ENCODE assay signal across 10 cellular contexts in the genomic region with DNA sequence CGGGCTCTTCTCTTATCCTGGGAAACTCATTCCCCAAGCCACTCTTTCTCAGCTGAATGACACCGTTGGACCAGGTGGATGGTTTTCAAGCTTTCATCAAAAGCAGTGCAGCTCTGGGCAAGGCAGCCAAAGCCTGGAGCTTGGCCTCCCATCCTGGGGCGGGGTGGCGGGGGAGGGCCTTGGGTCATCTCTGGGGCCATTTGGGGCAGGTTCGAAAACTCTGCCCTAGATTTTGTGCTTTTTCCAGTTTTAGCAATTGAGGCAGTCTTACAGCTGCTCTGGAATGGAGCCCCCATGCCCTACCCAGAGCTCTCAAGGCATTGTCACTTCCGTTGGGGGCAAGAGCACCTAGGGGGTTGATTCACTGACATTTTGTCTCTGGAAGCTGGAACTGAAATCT. TPM values are rescaled to one million over a fixed set of nuclear protein-coding genes. Genes with fewer than 3 reads are reported as not detected.
DNase-seq lines count a peak whose midpoint lies in the region; ATAC-seq, FAIRE-seq and TF ChIP-seq lines count a peak whose summit lies in the region.
"Had no signal": no experiment of that assay in that cellular context is flagged by ENCODE, and none has a peak within 500 bp of the region (broad histone marks: within the 10 kb centered on the region; RNA-seq: fewer than 3 reads in every experiment).

No MANE protein-coding gene starts in this region.

- H3K14ac ChIP-seq in trophoblast cell (ENCODE audit: low read length): no peak overlapping the region

- H3K79me2 ChIP-seq in Loucy (ENCODE audit: insufficient read depth, low read length): peaks cover 97% of the 10 kb centered on the region
- peaks cover 96% of the 10 kb centered on the region for H3K79me2 ChIP-seq in fibroblast of lung (ENCODE audit: control insufficient read depth, insufficient read depth, low read length)
- H3K79me2 ChIP-seq in trophoblast cell (ENCODE audit: control insufficient read depth, insufficient read depth, low read length, poor library complexity): peaks cover 26% of the 10 kb centered on the region

- no peak overlapping the region for H2BK120ac ChIP-seq in trophoblast cell (ENCODE audit: insufficient read depth, low read length, poor library complexity)

- H3K23ac ChIP-seq in trophoblast cell (ENCODE audit: low read length): no peak overlapping the region

- no peaks in the 10 kb centered on the region for H3K79me1 ChIP-seq in trophoblast cell (ENCODE audit: low read length)

- no peaks in the 10 kb centered on the region for H3K9me3 ChIP-seq in BLaER1
- H3K9me3 ChIP-seq in Loucy (ENCODE audit: insufficient read depth, low read depth, low read length): no peaks in the 10 kb centered on the region
- no peaks in the 10 kb centered on the region for H3K9me3 ChIP-seq in fibroblast of lung (ENCODE audit: control insufficient read depth, insufficient read depth, low read depth, low read length)
- peaks cover 1% of the 10 kb centered on the region for H3K9me3 ChIP-seq in trophoblast cell (ENCODE audit: insufficient read depth, low read depth, low read length)

- H3K27me3 ChIP-seq in BLaER1: no peaks in the 10 kb centered on the region
- no peaks in the 10 kb centered on the region for H3K27me3 ChIP-seq in Loucy (ENCODE audit: insufficient read depth, low read length, poor library complexity, severe bottlenecking)
- no peaks in the 10 kb centered on the region for H3K27me3 ChIP-seq in fibroblast of lung (ENCODE audit: control insufficient read depth, insufficient read depth, low read length)
- no peaks in the 10 kb centered on the region for H3K27me3 ChIP-seq in trophoblast cell (ENCODE audit: insufficient read depth, low read length)

- H4K8ac ChIP-seq in trophoblast cell (ENCODE audit: low read depth, low read length): no peak overlapping the region

- no peak for FAIRE-seq in RCC 7860 (lab: Jason Lieb, UNC)

- H3F3A ChIP-seq in Loucy (ENCODE audit: low read depth): no peaks in the 10 kb centered on the region

- H3K4me1 ChIP-seq in BLaER1: peaks cover 100% of the 10 kb centered on the region
- peaks cover 52% of the 10 kb centered on the region for H3K4me1 ChIP-seq in Loucy (ENCODE audit: insufficient read depth, low read length, poor library complexity, severe bottlenecking)
- peaks cover 36% of the 10 kb centered on the region for H3K4me1 ChIP-seq in fibroblast of lung (ENCODE audit: control insufficient read depth, extremely low read depth, insufficient read depth, low read length)
- peaks cover 6 to 25% of the 10 kb centered on the region in 2 experiments for H3K4me1 ChIP-seq in trophoblast cell (ENCODE audit: control insufficient read depth in 1 of 2, insufficient read depth in 2 of 2, low read length in 2 of 2)

- H3K4ac ChIP-seq in trophoblast cell (ENCODE audit: low read depth, low read length): peak overlapping the region; percentile 90

- no peak for DNase-seq in fibroblast of lung (ENCODE audit: low read depth in 2 of 2)
- DNase-seq in trophoblast cell: no peak
- DNase-seq in SKM-1 treated with dmso at 0.1 percent for 144 hours (lab: John Stamatoyannopoulos, UW; ENCODE audit: unreplicated experiment): no peak
- DNase-seq in NCI-H1092 treated with DMSO at 0.1 percent for 48 hours (lab: John Stamatoyannopoulos, UW): no peak
- DNase-seq in RCC 7860 (ENCODE audit: low spot score): no peak
- DNase-seq: NCI-H446; stimulated activated naive B cell treated with anti-CD40 and anti-IgM and Interleukin-4, amounts not matched to agents 10 μg/mL and 1 μg/mL and 100 μg/mL, for 72 hours had no signal

- H4K20me1 ChIP-seq in BLaER1 (peaks cover 97% of the 10 kb centered on the region), Loucy (ENCODE audit: insufficient read depth, low read length, poor library complexity, severe bottlenecking) (peaks cover 70% of the 10 kb centered on the region), fibroblast of lung (ENCODE audit: control insufficient read depth, extremely low read depth, insufficient read depth, low read length) (no peaks in the 10 kb centered on the region)

- no peaks in the 10 kb centered on the region for H3K9me2 ChIP-seq in Loucy (replicated peaks; ENCODE audit: low read depth, low read length)

- no CpG with 5 or more reads among the region's 6 CpGs for WGBS in trophoblast cell (ENCODE audit: extremely low coverage, insufficient coverage, insufficient read length)

- H3K36me3 ChIP-seq in BLaER1 (peaks cover 3% of the 10 kb centered on the region; the same call in 1 of the 2 replicates), Loucy (ENCODE audit: insufficient read depth, low read length) (peaks cover 9% of the 10 kb centered on the region; the same call in 1 of the 2 replicates), fibroblast of lung (ENCODE audit: control insufficient read depth, insufficient read depth, low read length) (peaks cover 2% of the 10 kb centered on the region), trophoblast cell (ENCODE audit: control insufficient read depth in 1 of 2, insufficient read depth in 2 of 2, low read length in 2 of 2) (peaks cover 8 to 11% of the 10 kb centered on the region in 2 experiments)

- H3K9ac ChIP-seq in BLaER1: peak overlapping the region; percentile 74
- H3K9ac ChIP-seq in Loucy (ENCODE audit: low read depth, low read length, poor library complexity, severe bottlenecking): no peak overlapping the region
- no peak overlapping the region for H3K9ac ChIP-seq in fibroblast of lung (ENCODE audit: insufficient read depth, low read length)
- H3K9ac ChIP-seq in trophoblast cell (ENCODE audit: low read length): no peak overlapping the region

- no peak overlapping the region for H2BK12ac ChIP-seq in trophoblast cell (ENCODE audit: low read length)

- no peak overlapping the region for H4K12ac ChIP-seq in trophoblast cell (ENCODE audit: low read depth, low read length)

- H3K18ac ChIP-seq in trophoblast cell (ENCODE audit: low read length): no peak overlapping the region

- H4K91ac ChIP-seq in trophoblast cell (ENCODE audit: low read depth, low read length): no peak overlapping the region

- H3K4me2 ChIP-seq in BLaER1 (peak overlapping the region; percentile 96), Loucy (ENCODE audit: low read depth, low read length, poor library complexity, severe bottlenecking) (peak overlapping the region; percentile 27), fibroblast of lung (ENCODE audit: extremely low read depth, insufficient read depth, low read length) (peak overlapping the region; percentile 52), trophoblast cell (ENCODE audit: low read length) (no peak overlapping the region)

- H2AFZ ChIP-seq in Loucy (ENCODE audit: low read length): no peak overlapping the region
- H2AFZ ChIP-seq in fibroblast of lung (ENCODE audit: low read length): no peak overlapping the region
- no peak overlapping the region for H2AFZ ChIP-seq in trophoblast cell (ENCODE audit: insufficient read depth, low read length, poor library complexity)

- no peak overlapping the region for H2AK5ac ChIP-seq in trophoblast cell (ENCODE audit: low read length)

- no peak for ATAC-seq in HG03442 (IDR thresholded peaks at IDR 0.05; ENCODE audit: unreplicated experiment)

- H3K27ac ChIP-seq in BLaER1 (peak overlapping the region; percentile 86), fibroblast of lung (ENCODE audit: insufficient read depth, low read length) (no peak overlapping the region), trophoblast cell (ENCODE audit: low read depth, low read length) (no peak overlapping the region)

- H3K4me3 ChIP-seq in BLaER1: peak overlapping the region; percentile 44; the same call in 1 of the 2 replicates
- no peak overlapping the region for H3K4me3 ChIP-seq in Loucy (ENCODE audit: low read length, poor library complexity, severe bottlenecking)
- no peak overlapping the region for H3K4me3 ChIP-seq in fibroblast of lung (replicated peaks in 1 of 4; ENCODE audit: control extremely low read depth in 1 of 4, insufficient read depth in 1 of 4, low read depth in 3 of 4, low read length in 4 of 4)
- H3K4me3 ChIP-seq in trophoblast cell (ENCODE audit: low read depth, low read length): no peak overlapping the region

- TF ChIP-seq CTCF in Loucy (conservative IDR thresholded peaks at IDR 0.05; ENCODE audit: low read length) (no peak), fibroblast of lung (conservative IDR thresholded peaks at IDR 0.05 in 1 of 2, IDR thresholded peaks at IDR 0.05 in 1 of 2; ENCODE audit: low read depth in 1 of 2, low read length in 2 of 2) (no peak)

- H2BK5ac ChIP-seq in trophoblast cell (ENCODE audit: low read depth, low read length, poor library complexity): no peak overlapping the region

RNA-seq across cellular contexts. Expression of a gene that starts 9.1 kb away (rescaled TPM):
- total RNA-seq in fibroblast of lung: 67.3 and 104 TPM in 2 replicates
- polyA plus RNA-seq in fibroblast of lung: 111 and 124 TPM in 2 replicates
- 189 and 239 TPM in 2 replicates for polyA plus RNA-seq in fibroblast of lung (2012)
- polyA minus RNA-seq in fibroblast of lung (ENCODE audit: low replicate concordance): 473 and 658 TPM in 2 replicates
- 200 and 203 TPM in 2 replicates for polyA plus RNA-seq in trophoblast cell (2013)
